2 cellular contexts compared by ENCODE assay signal in the genomic region with DNA sequence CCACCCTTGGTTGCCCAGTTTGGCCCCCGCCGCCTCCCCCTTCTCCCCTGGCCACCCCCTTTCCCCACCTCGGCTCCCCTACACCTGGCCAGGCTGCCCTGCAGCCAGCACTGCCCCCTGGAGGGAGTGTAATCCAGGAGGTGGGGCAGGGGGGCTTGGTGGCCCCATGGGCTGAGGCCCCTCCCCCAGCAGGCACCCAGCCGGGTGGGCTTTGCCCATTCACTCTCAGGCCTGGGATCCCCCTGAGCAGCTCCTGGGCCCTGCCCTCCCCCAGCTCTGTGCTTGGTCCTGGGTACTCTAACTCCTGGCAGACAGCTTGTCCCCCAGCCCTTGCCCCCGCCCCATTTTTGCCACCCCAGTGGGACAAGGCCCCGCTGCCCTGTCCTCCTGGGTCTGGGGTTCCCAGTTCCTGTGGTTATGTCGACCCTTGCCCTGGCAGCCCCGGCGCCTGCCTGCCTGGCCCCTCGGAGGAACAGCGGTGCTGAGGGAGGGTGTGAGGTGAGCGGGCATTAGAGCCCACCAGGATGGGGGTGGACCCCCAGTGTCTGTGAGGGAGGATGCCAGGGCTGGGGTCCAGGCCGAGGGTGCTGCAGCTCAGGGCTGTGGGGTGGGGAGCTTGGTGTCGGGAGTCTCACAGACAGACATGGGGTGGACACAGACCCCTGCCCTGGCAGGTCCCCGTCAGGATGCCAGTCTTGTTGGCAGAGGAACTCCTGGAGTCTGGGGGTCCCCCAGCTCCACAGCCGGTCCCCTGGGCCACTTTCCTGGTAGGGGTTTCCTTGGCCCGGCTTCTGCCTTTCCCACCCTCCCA.
TF ChIP-seq lines count a peak whose summit lies in the region.

No MANE protein-coding gene starts in this region.

TF ChIP-seq in SK-N-SH, 30 proteins besides CTCF, POLR2A, EP300 and RAD21:
- TF ChIP-seq IRF3 (IDR thresholded peaks at IDR 0.05; ENCODE audit: low read depth, low read length) = no peak
- TF ChIP-seq SMC3 (IDR thresholded peaks at IDR 0.05; ENCODE audit: low read depth, low read length) = no peak
- no peak for TF ChIP-seq USF1 (IDR thresholded peaks at IDR 0.05; ENCODE audit: borderline replicate concordance, low read depth)
- no peak for TF ChIP-seq CHD2 (IDR thresholded peaks at IDR 0.05; ENCODE audit: low read length, partially characterized antibody)
- TF ChIP-seq TCF12 (IDR thresholded peaks at IDR 0.05) = no peak
- TF ChIP-seq NRF1 (IDR thresholded peaks at IDR 0.05; ENCODE audit: low read depth, low read length) = no peak
- no peak for TF ChIP-seq RFX5 (IDR thresholded peaks at IDR 0.05; ENCODE audit: low read length)
- TF ChIP-seq JUND (IDR thresholded peaks at IDR 0.05) = no peak
- no peak for TF ChIP-seq YY1 (IDR thresholded peaks at IDR 0.05; ENCODE audit: low read depth)
- TF ChIP-seq FOXM1 (IDR thresholded peaks at IDR 0.05; ENCODE audit: low read depth) = no peak
- no peak for TF ChIP-seq RXRA (IDR thresholded peaks at IDR 0.05; ENCODE audit: borderline replicate concordance, low read depth)
- TF ChIP-seq MEF2A (IDR thresholded peaks at IDR 0.05; ENCODE audit: borderline replicate concordance, low read depth) = no peak
- no peak for TF ChIP-seq GABPA (IDR thresholded peaks at IDR 0.05; ENCODE audit: low read depth)
- TF ChIP-seq, protein P1, sequence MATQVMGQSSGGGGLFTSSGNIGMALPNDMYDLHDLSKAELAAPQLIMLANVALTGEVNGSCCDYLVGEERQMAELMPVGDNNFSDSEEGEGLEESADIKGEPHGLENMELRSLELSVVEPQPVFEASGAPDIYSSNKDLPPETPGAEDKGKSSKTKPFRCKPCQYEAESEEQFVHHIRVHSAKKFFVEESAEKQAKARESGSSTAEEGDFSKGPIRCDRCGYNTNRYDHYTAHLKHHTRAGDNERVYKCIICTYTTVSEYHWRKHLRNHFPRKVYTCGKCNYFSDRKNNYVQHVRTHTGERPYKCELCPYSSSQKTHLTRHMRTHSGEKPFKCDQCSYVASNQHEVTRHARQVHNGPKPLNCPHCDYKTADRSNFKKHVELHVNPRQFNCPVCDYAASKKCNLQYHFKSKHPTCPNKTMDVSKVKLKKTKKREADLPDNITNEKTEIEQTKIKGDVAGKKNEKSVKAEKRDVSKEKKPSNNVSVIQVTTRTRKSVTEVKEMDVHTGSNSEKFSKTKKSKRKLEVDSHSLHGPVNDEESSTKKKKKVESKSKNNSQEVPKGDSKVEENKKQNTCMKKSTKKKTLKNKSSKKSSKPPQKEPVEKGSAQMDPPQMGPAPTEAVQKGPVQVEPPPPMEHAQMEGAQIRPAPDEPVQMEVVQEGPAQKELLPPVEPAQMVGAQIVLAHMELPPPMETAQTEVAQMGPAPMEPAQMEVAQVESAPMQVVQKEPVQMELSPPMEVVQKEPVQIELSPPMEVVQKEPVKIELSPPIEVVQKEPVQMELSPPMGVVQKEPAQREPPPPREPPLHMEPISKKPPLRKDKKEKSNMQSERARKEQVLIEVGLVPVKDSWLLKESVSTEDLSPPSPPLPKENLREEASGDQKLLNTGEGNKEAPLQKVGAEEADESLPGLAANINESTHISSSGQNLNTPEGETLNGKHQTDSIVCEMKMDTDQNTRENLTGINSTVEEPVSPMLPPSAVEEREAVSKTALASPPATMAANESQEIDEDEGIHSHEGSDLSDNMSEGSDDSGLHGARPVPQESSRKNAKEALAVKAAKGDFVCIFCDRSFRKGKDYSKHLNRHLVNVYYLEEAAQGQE (IDR thresholded peaks at IDR 0.05; ENCODE audit: low read depth, low read length) = no peak

TF ChIP-seq in SK-N-SH treated with all-trans-retinoic acid at 6 μM for 48 hours, 23 proteins besides CTCF, POLR2A, EP300 and RAD21 (continued from another document):
- no peak for TF ChIP-seq ESRRG (CRISPR knock-in tag; IDR thresholded peaks at IDR 0.05)
- TF ChIP-seq ZFP3 (CRISPR knock-in tag; IDR thresholded peaks at IDR 0.05) = no peak
- TF ChIP-seq, protein P2, sequence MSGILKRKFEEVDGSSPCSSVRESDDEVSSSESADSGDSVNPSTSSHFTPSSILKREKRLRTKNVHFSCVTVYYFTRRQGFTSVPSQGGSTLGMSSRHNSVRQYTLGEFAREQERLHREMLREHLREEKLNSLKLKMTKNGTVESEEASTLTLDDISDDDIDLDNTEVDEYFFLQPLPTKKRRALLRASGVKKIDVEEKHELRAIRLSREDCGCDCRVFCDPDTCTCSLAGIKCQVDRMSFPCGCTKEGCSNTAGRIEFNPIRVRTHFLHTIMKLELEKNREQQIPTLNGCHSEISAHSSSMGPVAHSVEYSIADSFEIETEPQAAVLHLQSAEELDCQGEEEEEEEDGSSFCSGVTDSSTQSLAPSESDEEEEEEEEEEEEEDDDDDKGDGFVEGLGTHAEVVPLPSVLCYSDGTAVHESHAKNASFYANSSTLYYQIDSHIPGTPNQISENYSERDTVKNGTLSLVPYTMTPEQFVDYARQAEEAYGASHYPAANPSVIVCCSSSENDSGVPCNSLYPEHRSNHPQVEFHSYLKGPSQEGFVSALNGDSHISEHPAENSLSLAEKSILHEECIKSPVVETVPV (CRISPR knock-in tag; IDR thresholded peaks at IDR 0.05) = no peak
